ENCODE assay signal across 8 cellular contexts in genomic region chr19:7928741-7929701, GRCh38. TPM values are rescaled to one million over a fixed set of nuclear protein-coding genes. Genes with fewer than 3 reads are reported as not detected.
DNase-seq lines count a peak whose midpoint lies in the region; ATAC-seq and TF ChIP-seq lines count a peak whose summit lies in the region.

No MANE protein-coding gene starts in this region.

- H3K4me3 ChIP-seq in OCI-LY3 (ENCODE audit: low read length): no peak overlapping the region
- peak overlapping the region in 2 of 4 experiments; percentile 14 to 21 for H3K4me3 ChIP-seq in fibroblast of lung (replicated peaks in 1 of 4; ENCODE audit: control extremely low read depth in 1 of 4, insufficient read depth in 1 of 4, low read depth in 3 of 4, low read length in 4 of 4)
- H3K4me3 ChIP-seq in psoas muscle: no peak overlapping the region

- H3K4me1 ChIP-seq in OCI-LY3 (ENCODE audit: low read length) (no peaks in the 10 kb centered on the region), fibroblast of lung (ENCODE audit: control insufficient read depth, extremely low read depth, insufficient read depth, low read length) (peaks cover 24% of the 10 kb centered on the region), psoas muscle (peaks cover 23% of the 10 kb centered on the region)

- WGBS in psoas muscle, 3 donors: 60 to 70% (median 61%) methylated on average over 24 of the region's 24 CpGs

- H3K27ac ChIP-seq in OCI-LY3 (ENCODE audit: low read length) (no peak overlapping the region), fibroblast of lung (ENCODE audit: insufficient read depth, low read length) (peak overlapping the region; percentile 92), psoas muscle (peak overlapping the region; percentile 68)

- H2AFZ ChIP-seq in OCI-LY3 (ENCODE audit: low read depth, low read length) (no peak overlapping the region), fibroblast of lung (ENCODE audit: low read length) (no peak overlapping the region)

- H4K20me1 ChIP-seq in OCI-LY3 (ENCODE audit: insufficient read depth, low read length): 0 out of 2 replicates have a peak, but pooled peaks cover 3% of the 10 kb centered on the region
- no peaks in the 10 kb centered on the region for H4K20me1 ChIP-seq in fibroblast of lung (ENCODE audit: control insufficient read depth, extremely low read depth, insufficient read depth, low read length)

- peak; percentile 43 for TF ChIP-seq CTCF in OCI-LY3 (IDR thresholded peaks at IDR 0.05; ENCODE audit: low read depth, low read length)
- peak; percentile 38 to 42 for TF ChIP-seq CTCF in fibroblast of lung (conservative IDR thresholded peaks at IDR 0.05 in 1 of 2, IDR thresholded peaks at IDR 0.05 in 1 of 2; ENCODE audit: low read depth in 1 of 2, low read length in 2 of 2)
- peak; percentile 17 for TF ChIP-seq CTCF in psoas muscle (IDR thresholded peaks at IDR 0.05)

- intact Hi-C loops in psoas muscle (cut with DNase I): no loop called here

- DNase-seq in SKM-1 treated with dmso at 0.1 percent for 144 hours (lab: John Stamatoyannopoulos, UW; ENCODE audit: unreplicated experiment): peak; percentile 60
- no peak for DNase-seq in SKM-1 (lab: John Stamatoyannopoulos, UW; ENCODE audit: unreplicated experiment)
- DNase-seq in activated T-helper 1 cell treated with Interleukin-2 at 50 U/mL for 16 hours (ENCODE audit: low read depth): peak; percentile 46
- peak; percentile 84 to 85 for DNase-seq in fibroblast of lung (ENCODE audit: low read depth in 2 of 2)
- peak; percentile 64 to 74 for DNase-seq in psoas muscle

- ATAC-seq in psoas muscle (peak in 1 of 4 donors; percentile 26), HG03442 (IDR thresholded peaks at IDR 0.05; ENCODE audit: unreplicated experiment) (no peak), GM18520 (IDR thresholded peaks at IDR 0.05; ENCODE audit: unreplicated experiment) (no peak)

- H3K27me3 ChIP-seq in OCI-LY3 (ENCODE audit: low read depth, low read length): no peaks in the 10 kb centered on the region
- H3K27me3 ChIP-seq in fibroblast of lung (ENCODE audit: control insufficient read depth, insufficient read depth, low read length): no peaks in the 10 kb centered on the region
- no peaks in the 10 kb centered on the region for H3K27me3 ChIP-seq in psoas muscle (ENCODE audit: insufficient read depth in 3 of 3, low read length in 2 of 3)

- no peaks in the 10 kb centered on the region for H3K9me3 ChIP-seq in OCI-LY3 (ENCODE audit: insufficient read depth, low read length)
- H3K9me3 ChIP-seq in fibroblast of lung (ENCODE audit: control insufficient read depth, insufficient read depth, low read depth, low read length): no peaks in the 10 kb centered on the region
- H3K9me3 ChIP-seq in psoas muscle: no peaks in the 10 kb centered on the region

- H3K36me3 ChIP-seq in OCI-LY3 (replicated peaks; ENCODE audit: low read depth, low read length): peaks cover 46% of the 10 kb centered on the region
- H3K36me3 ChIP-seq in fibroblast of lung (ENCODE audit: control insufficient read depth, insufficient read depth, low read length): peaks cover 30% of the 10 kb centered on the region
- peaks cover 9 to 49% of the 10 kb centered on the region in 2 donors for H3K36me3 ChIP-seq in psoas muscle (ENCODE audit: insufficient read depth in 1 of 2, low read depth in 1 of 2)

- no peaks in the 10 kb centered on the region for H3K79me2 ChIP-seq in OCI-LY3 (ENCODE audit: low read length)
- H3K79me2 ChIP-seq in fibroblast of lung (ENCODE audit: control insufficient read depth, insufficient read depth, low read length): no peaks in the 10 kb centered on the region

- H3K4me2 ChIP-seq in OCI-LY3 (ENCODE audit: low read length) (no peak overlapping the region), fibroblast of lung (ENCODE audit: extremely low read depth, insufficient read depth, low read length) (peak overlapping the region; percentile 86)

- no peak overlapping the region for H3K9ac ChIP-seq in OCI-LY3 (ENCODE audit: low read length)
- peak overlapping the region; percentile 64 for H3K9ac ChIP-seq in fibroblast of lung (ENCODE audit: insufficient read depth, low read length)

RNA-seq across cellular contexts. Expression of gene CTXN1, which starts 3.1 kb away (rescaled TPM):
- total RNA-seq in fibroblast of lung: 0.66 and 0.77 TPM in 2 replicates
- 0.85 and 1.1 TPM in 2 replicates for polyA plus RNA-seq in fibroblast of lung
- 4.9 and 9.1 TPM in 2 replicates for polyA plus RNA-seq in fibroblast of lung (2012)
- polyA minus RNA-seq in fibroblast of lung (ENCODE audit: low replicate concordance): 0.93 and 1.6 TPM in 2 replicates
- under 1 TPM in 1 of 4 donors, not detected in 3; 0.30 TPM for total RNA-seq in psoas muscle
- polyA plus RNA-seq in psoas muscle: under 1 TPM in 2 of 3 donors, not detected in 1; 0.04 to 0.25 TPM

RNA-seq across cellular contexts. Expression of gene SNAPC2, which starts 8.9 kb away (rescaled TPM):
- 11.4 and 12.8 TPM in 2 replicates for total RNA-seq in fibroblast of lung
- polyA plus RNA-seq in fibroblast of lung: 13.4 and 15.6 TPM in 2 replicates
- polyA plus RNA-seq in fibroblast of lung (2012): 25.5 and 41.2 TPM in 2 replicates
- polyA minus RNA-seq in fibroblast of lung (ENCODE audit: low replicate concordance): 27.1 and 28.7 TPM in 2 replicates
- total RNA-seq in psoas muscle: 1 to 10 TPM; 4.6 to 8.7 (median 6.7) TPM
- polyA plus RNA-seq in psoas muscle: 10 to 100 TPM in 2 of 3 donors, 1 to 10 TPM in 1; 8.4 to 16.0 (median 10.2) TPM

RNA-seq across cellular contexts. Expression of gene TGFBR3L, which starts 14.4 kb away (rescaled TPM):
- 1.0 and 1.3 TPM in 2 replicates for total RNA-seq in fibroblast of lung
- polyA plus RNA-seq in fibroblast of lung: 0.35 TPM in 1 of 2 replicates, not detected in the other
- 2.0 and 5.7 TPM in 2 replicates for polyA plus RNA-seq in fibroblast of lung (2012)
- not detected in 2 replicates for polyA minus RNA-seq in fibroblast of lung (ENCODE audit: low replicate concordance)
- total RNA-seq in psoas muscle: 10 to 100 TPM in 1 of 4 donors, 1 to 10 TPM in 3; 4.5 to 13.0 (median 7.5) TPM
- polyA plus RNA-seq in psoas muscle: 1 to 10 TPM; 1.2 to 1.5 (median 1.3) TPM

RNA-seq across cellular contexts. Expression of gene TIMM44, which starts 14.4 kb away (rescaled TPM):
- total RNA-seq in fibroblast of lung: 53.9 and 56.1 TPM in 2 replicates
- polyA plus RNA-seq in fibroblast of lung: 29.5 and 32.3 TPM in 2 replicates
- 36.8 and 41.2 TPM in 2 replicates for polyA plus RNA-seq in fibroblast of lung (2012)
- polyA minus RNA-seq in fibroblast of lung (ENCODE audit: low replicate concordance): 9.6 and 21.4 TPM in 2 replicates
- total RNA-seq in psoas muscle: 10 to 100 TPM; 67.0 to 95.8 (median 80.0) TPM
- polyA plus RNA-seq in psoas muscle: 100 to 1,000 TPM in 2 of 3 donors, 10 to 100 TPM in 1; 95.1 to 173 (median 119) TPM

RNA-seq across cellular contexts. Expression of gene MAP2K7, which starts 25.3 kb away (rescaled TPM):
- 8.7 and 10.4 TPM in 2 replicates for total RNA-seq in fibroblast of lung
- 7.8 and 8.5 TPM in 2 replicates for polyA plus RNA-seq in fibroblast of lung
- polyA plus RNA-seq in fibroblast of lung (2012): 15.5 and 15.8 TPM in 2 replicates
- polyA minus RNA-seq in fibroblast of lung (ENCODE audit: low replicate concordance): 8.6 and 19.5 TPM in 2 replicates
- 10 to 100 TPM; 42.7 to 72.5 (median 55.5) TPM for total RNA-seq in psoas muscle
- polyA plus RNA-seq in psoas muscle: 10 to 100 TPM; 35.4 to 43.9 (median 40.0) TPM
